Comparison of ENCODE assay signal across 8 cellular contexts in genomic region chr4:106238819-106239420, GRCh38.
DNase-seq lines count a peak whose midpoint lies in the region; ATAC-seq and TF ChIP-seq lines count a peak whose summit lies in the region.

No MANE protein-coding gene starts in this region.

- no peaks in the 10 kb centered on the region for H3K27me3 ChIP-seq in CD4-positive, CD25-positive, alpha-beta regulatory T cell (ENCODE audit: control insufficient read depth, insufficient read depth, low read length)
- H3K27me3 ChIP-seq in brain microvascular endothelial cell (replicated peaks), result no peaks in the 10 kb centered on the region

- no peak for TF ChIP-seq POLR2A in NB4 (IDR thresholded peaks at IDR 0.05; ENCODE audit: extremely low read depth, insufficient read length)

- CTCF ChIA-PET in activated naive CD4-positive, alpha-beta T cell treated with anti-CD3 and anti-CD28 coated beads for 36 hours (lab: Charles Lee), result interaction anchor here (1.3 to 1.5 kb wide), 3 partner anchors 12 to 37 kb away, joined by 3 read pairs; no protein-coding TSS in a partner anchor

- H3K9me3 ChIP-seq in CD4-positive, CD25-positive, alpha-beta regulatory T cell (ENCODE audit: control insufficient read depth in 2 of 2, low read length in 2 of 2), result no peaks in the 10 kb centered on the region

- no peak overlapping the region for H3K4me3 ChIP-seq in CD4-positive, CD25-positive, alpha-beta regulatory T cell (ENCODE audit: low read depth, low read length)
- no peak overlapping the region for H3K4me3 ChIP-seq in NB4 (ENCODE audit: low read depth, low read length)
- H3K4me3 ChIP-seq in brain microvascular endothelial cell (ENCODE audit: low read depth, low read length), result no peak overlapping the region

- no peak overlapping the region for H3K4me3 Mint-ChIP-seq in CD4-positive, CD25-positive, alpha-beta regulatory T cell
- H3K4me3 Mint-ChIP-seq in activated naive CD4-positive, alpha-beta T cell treated with anti-CD3 and anti-CD28 coated beads for 36 hours, result no peak overlapping the region

- peak in 1 of 2 donors; percentile 58 for ATAC-seq in CD4-positive, CD25-positive, alpha-beta regulatory T cell (ENCODE audit: low read depth in 2 of 2)
- ATAC-seq in GM18499 (IDR thresholded peaks at IDR 0.05; ENCODE audit: insufficient read depth, unreplicated experiment) (peak; percentile 58), HG02642 (IDR thresholded peaks at IDR 0.05; ENCODE audit: poor library complexity, unreplicated experiment) (peak; percentile 95)

- H3K36me3 ChIP-seq in CD4-positive, CD25-positive, alpha-beta regulatory T cell (ENCODE audit: control insufficient read depth, insufficient read depth, low read length), result peaks cover 19% of the 10 kb centered on the region
- H3K36me3 ChIP-seq in brain microvascular endothelial cell (replicated peaks), result no peaks in the 10 kb centered on the region

- no peak overlapping the region for H3K27ac Mint-ChIP-seq in CD4-positive, CD25-positive, alpha-beta regulatory T cell
- no peak overlapping the region for H3K27ac Mint-ChIP-seq in activated naive CD4-positive, alpha-beta T cell treated with anti-CD3 and anti-CD28 coated beads for 36 hours

- H3K27ac ChIP-seq in CD4-positive, CD25-positive, alpha-beta regulatory T cell (ENCODE audit: insufficient read depth, low read length, poor library complexity, severe bottlenecking), result no peak overlapping the region
- H3K27ac ChIP-seq in brain microvascular endothelial cell, result no peak overlapping the region

- H3K36me3 Mint-ChIP-seq in CD4-positive, CD25-positive, alpha-beta regulatory T cell, result peaks cover 18% of the 10 kb centered on the region
- H3K36me3 Mint-ChIP-seq in activated naive CD4-positive, alpha-beta T cell treated with anti-CD3 and anti-CD28 coated beads for 36 hours (ENCODE audit: low read depth), result peaks cover 10% of the 10 kb centered on the region

- in situ Hi-C loops in brain microvascular endothelial cell (cut with HindIII; ENCODE audit: low pct_ligation_motif_present, low sequenced_read_pairs), result no loop called here

- peak; percentile 56 for TF ChIP-seq CTCF in NB4 (IDR thresholded peaks at IDR 0.05; ENCODE audit: low read depth, low read length)
- TF ChIP-seq CTCF in brain microvascular endothelial cell (IDR thresholded peaks at IDR 0.05; ENCODE audit: low read depth, low read length, missing control alignments), result peak; percentile 78

- H3K4me1 ChIP-seq in CD4-positive, CD25-positive, alpha-beta regulatory T cell (ENCODE audit: control insufficient read depth, insufficient read depth, low read length, poor library complexity, severe bottlenecking), result no peaks in the 10 kb centered on the region

- no peaks in the 10 kb centered on the region for H3K27me3 Mint-ChIP-seq in CD4-positive, CD25-positive, alpha-beta regulatory T cell
- no peaks in the 10 kb centered on the region for H3K27me3 Mint-ChIP-seq in activated naive CD4-positive, alpha-beta T cell treated with anti-CD3 and anti-CD28 coated beads for 36 hours (ENCODE audit: low read depth)

- H3K4me1 Mint-ChIP-seq in CD4-positive, CD25-positive, alpha-beta regulatory T cell, result peaks cover 0 to 6% (median 2%) of the 10 kb centered on the region in 4 donors
- no peaks in the 10 kb centered on the region for H3K4me1 Mint-ChIP-seq in activated naive CD4-positive, alpha-beta T cell treated with anti-CD3 and anti-CD28 coated beads for 36 hours (ENCODE audit: low read depth)

- intact Hi-C loops in activated naive CD4-positive, alpha-beta T cell treated with anti-CD3 and anti-CD28 coated beads for 36 hours (cut with micrococcal nuclease), result loop anchor here (1.0 kb wide), 2 partner anchors 263 to 659 kb away; no protein-coding TSS in a partner anchor

- H3K9me3 Mint-ChIP-seq in CD4-positive, CD25-positive, alpha-beta regulatory T cell, result peaks cover 0 to 6% (median 0%) of the 10 kb centered on the region in 7 donors
- H3K9me3 Mint-ChIP-seq in activated naive CD4-positive, alpha-beta T cell treated with anti-CD3 and anti-CD28 coated beads for 36 hours, result no peaks in the 10 kb centered on the region

- peak in 2 of 3 donors; percentile 10 to 56 for DNase-seq in CD4-positive, CD25-positive, alpha-beta regulatory T cell
- DNase-seq in NB4 (ENCODE audit: low read depth) (peak; percentile 52), brain microvascular endothelial cell (peak; percentile 36), lung microvascular endothelial cell (ENCODE audit: low read depth in 2 of 2) (peak; percentile 13 to 50), NCI-H1105 treated with DMSO at 0.1 percent for 48 hours (lab: John Stamatoyannopoulos, UW) (no peak)
- no peak for DNase-seq in activated naive CD4-positive, alpha-beta T cell treated with anti-CD3 and anti-CD28 coated beads for 36 hours

Comparison
In these comparisons a context has a peak if more than half of its experiments do, and no peak if none do; other contexts are left out.
1. DNase-seq: peak in CD4-positive, CD25-positive, alpha-beta regulatory T cell (2 of 3), NB4 (single experiment), brain microvascular endothelial cell (single experiment) and lung microvascular endothelial cell (2 of 2); none in activated naive CD4-positive, alpha-beta T cell treated with anti-CD3 and anti-CD28 coated beads for 36 hours (single experiment) and NCI-H1105 treated with DMSO at 0.1 percent for 48 hours (single experiment).